ENCODE assay signal across 1 cellular context in the genomic region with DNA sequence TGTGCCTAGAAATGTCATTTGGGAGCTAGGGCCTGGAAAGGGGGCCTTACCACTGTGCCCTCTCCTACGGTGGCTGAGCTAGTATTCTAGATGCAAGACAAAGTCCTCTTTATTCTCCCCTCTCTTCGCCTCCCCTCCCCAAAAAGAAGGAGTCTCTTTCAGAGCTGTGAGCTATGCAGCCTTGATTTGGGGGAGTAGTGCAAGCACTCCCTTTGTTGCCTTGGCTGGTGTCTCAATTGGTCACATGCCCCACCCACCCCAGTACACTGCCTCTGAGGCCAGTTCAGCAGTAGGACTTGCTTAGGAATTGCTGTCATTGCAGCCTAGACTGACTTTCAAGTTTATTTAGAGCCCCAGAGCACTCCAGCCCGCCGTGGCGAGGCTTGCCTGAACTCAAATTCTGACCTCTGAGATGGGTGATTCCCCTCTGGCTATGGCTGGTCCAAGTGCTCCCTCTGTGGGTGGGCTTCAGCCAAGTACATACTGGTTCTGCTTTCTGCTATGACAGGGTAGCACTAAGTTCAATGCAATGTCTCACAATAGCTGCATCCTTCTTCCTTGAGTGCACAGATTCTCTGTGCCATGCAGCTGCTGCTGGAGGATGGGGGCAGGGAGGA.
TF ChIP-seq lines count a peak whose summit lies in the region.

No MANE protein-coding gene starts in this region.

TF ChIP-seq in GM12878, 131 proteins besides CTCF, POLR2A, EP300 and RAD21 (continued from another document and continues in another):
- TF ChIP-seq, protein P1, sequence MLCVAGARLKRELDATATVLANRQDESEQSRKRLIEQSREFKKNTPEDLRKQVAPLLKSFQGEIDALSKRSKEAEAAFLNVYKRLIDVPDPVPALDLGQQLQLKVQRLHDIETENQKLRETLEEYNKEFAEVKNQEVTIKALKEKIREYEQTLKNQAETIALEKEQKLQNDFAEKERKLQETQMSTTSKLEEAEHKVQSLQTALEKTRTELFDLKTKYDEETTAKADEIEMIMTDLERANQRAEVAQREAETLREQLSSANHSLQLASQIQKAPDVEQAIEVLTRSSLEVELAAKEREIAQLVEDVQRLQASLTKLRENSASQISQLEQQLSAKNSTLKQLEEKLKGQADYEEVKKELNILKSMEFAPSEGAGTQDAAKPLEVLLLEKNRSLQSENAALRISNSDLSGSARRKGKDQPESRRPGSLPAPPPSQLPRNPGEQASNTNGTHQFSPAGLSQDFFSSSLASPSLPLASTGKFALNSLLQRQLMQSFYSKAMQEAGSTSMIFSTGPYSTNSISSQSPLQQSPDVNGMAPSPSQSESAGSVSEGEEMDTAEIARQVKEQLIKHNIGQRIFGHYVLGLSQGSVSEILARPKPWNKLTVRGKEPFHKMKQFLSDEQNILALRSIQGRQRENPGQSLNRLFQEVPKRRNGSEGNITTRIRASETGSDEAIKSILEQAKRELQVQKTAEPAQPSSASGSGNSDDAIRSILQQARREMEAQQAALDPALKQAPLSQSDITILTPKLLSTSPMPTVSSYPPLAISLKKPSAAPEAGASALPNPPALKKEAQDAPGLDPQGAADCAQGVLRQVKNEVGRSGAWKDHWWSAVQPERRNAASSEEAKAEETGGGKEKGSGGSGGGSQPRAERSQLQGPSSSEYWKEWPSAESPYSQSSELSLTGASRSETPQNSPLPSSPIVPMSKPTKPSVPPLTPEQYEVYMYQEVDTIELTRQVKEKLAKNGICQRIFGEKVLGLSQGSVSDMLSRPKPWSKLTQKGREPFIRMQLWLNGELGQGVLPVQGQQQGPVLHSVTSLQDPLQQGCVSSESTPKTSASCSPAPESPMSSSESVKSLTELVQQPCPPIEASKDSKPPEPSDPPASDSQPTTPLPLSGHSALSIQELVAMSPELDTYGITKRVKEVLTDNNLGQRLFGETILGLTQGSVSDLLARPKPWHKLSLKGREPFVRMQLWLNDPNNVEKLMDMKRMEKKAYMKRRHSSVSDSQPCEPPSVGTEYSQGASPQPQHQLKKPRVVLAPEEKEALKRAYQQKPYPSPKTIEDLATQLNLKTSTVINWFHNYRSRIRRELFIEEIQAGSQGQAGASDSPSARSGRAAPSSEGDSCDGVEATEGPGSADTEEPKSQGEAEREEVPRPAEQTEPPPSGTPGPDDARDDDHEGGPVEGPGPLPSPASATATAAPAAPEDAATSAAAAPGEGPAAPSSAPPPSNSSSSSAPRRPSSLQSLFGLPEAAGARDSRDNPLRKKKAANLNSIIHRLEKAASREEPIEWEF (IDR thresholded peaks at IDR 0.05; ENCODE audit: insufficient replicate concordance, low read depth, low read length) = no peak
- TF ChIP-seq NR2F1 (conservative IDR thresholded peaks at IDR 0.05) = peak; percentile 94
- TF ChIP-seq CHD4 (IDR thresholded peaks at IDR 0.05) = no peak
- TF ChIP-seq, protein P2, sequence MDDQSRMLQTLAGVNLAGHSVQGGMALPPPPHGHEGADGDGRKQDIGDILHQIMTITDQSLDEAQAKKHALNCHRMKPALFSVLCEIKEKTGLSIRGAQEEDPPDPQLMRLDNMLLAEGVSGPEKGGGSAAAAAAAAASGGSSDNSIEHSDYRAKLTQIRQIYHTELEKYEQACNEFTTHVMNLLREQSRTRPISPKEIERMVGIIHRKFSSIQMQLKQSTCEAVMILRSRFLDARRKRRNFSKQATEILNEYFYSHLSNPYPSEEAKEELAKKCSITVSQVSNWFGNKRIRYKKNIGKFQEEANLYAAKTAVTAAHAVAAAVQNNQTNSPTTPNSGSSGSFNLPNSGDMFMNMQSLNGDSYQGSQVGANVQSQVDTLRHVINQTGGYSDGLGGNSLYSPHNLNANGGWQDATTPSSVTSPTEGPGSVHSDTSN (IDR thresholded peaks at IDR 0.05; ENCODE audit: insufficient replicate concordance, low read depth, low read length) = no peak
- TF ChIP-seq SMARCA5 (IDR thresholded peaks at IDR 0.05) = peak; percentile 71; the same call in 1 of the 2 replicates
- TF ChIP-seq POLR2AphosphoS5 (IDR thresholded peaks at IDR 0.05; ENCODE audit: low read length) = no peak
- no peak for TF ChIP-seq CEBPB (IDR thresholded peaks at IDR 0.05; ENCODE audit: borderline replicate concordance in 1 of 2, low read depth in 2 of 2, low read length in 2 of 2)
- peak; percentile 27 for TF ChIP-seq KLF5 (IDR thresholded peaks at IDR 0.05; ENCODE audit: partially characterized antibody)
- TF ChIP-seq, protein P3, sequence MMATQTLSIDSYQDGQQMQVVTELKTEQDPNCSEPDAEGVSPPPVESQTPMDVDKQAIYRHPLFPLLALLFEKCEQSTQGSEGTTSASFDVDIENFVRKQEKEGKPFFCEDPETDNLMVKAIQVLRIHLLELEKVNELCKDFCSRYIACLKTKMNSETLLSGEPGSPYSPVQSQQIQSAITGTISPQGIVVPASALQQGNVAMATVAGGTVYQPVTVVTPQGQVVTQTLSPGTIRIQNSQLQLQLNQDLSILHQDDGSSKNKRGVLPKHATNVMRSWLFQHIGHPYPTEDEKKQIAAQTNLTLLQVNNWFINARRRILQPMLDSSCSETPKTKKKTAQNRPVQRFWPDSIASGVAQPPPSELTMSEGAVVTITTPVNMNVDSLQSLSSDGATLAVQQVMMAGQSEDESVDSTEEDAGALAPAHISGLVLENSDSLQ (IDR thresholded peaks at IDR 0.05) = no peak
- TF ChIP-seq, protein P4, sequence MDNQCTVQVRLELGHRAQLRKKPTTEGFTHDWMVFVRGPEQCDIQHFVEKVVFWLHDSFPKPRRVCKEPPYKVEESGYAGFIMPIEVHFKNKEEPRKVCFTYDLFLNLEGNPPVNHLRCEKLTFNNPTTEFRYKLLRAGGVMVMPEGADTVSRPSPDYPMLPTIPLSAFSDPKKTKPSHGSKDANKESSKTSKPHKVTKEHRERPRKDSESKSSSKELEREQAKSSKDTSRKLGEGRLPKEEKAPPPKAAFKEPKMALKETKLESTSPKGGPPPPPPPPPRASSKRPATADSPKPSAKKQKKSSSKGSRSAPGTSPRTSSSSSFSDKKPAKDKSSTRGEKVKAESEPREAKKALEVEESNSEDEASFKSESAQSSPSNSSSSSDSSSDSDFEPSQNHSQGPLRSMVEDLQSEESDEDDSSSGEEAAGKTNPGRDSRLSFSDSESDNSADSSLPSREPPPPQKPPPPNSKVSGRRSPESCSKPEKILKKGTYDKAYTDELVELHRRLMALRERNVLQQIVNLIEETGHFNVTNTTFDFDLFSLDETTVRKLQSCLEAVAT (IDR thresholded peaks at IDR 0.05) = 0 out of 2 replicates have a peak, but pooled peaks have one; percentile 41
- TF ChIP-seq STAT3 (IDR thresholded peaks at IDR 0.05; ENCODE audit: low read depth, low read length) = no peak
- TF ChIP-seq RFX5 (IDR thresholded peaks at IDR 0.05; ENCODE audit: low read depth, low read length) = no peak
- no peak for TF ChIP-seq BCL11A (IDR thresholded peaks at IDR 0.05; ENCODE audit: low read depth, low read length)
- TF ChIP-seq SREBF1 (IDR thresholded peaks at IDR 0.05; ENCODE audit: low read length) = no peak
- TF ChIP-seq FOXM1 (IDR thresholded peaks at IDR 0.05; ENCODE audit: low read depth, low read length) = no peak
- no peak for TF ChIP-seq TBL1XR1 (IDR thresholded peaks at IDR 0.05; ENCODE audit: low read depth, low read length)
- 0 out of 2 replicates have a peak, but pooled peaks have one; percentile 28 for TF ChIP-seq IRF4 (IDR thresholded peaks at IDR 0.05; ENCODE audit: low read depth, low read length)
- TF ChIP-seq, protein P5, sequence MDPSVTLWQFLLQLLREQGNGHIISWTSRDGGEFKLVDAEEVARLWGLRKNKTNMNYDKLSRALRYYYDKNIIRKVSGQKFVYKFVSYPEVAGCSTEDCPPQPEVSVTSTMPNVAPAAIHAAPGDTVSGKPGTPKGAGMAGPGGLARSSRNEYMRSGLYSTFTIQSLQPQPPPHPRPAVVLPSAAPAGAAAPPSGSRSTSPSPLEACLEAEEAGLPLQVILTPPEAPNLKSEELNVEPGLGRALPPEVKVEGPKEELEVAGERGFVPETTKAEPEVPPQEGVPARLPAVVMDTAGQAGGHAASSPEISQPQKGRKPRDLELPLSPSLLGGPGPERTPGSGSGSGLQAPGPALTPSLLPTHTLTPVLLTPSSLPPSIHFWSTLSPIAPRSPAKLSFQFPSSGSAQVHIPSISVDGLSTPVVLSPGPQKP (IDR thresholded peaks at IDR 0.05; ENCODE audit: low read depth, low read length) = no peak
- TF ChIP-seq, protein P6, sequence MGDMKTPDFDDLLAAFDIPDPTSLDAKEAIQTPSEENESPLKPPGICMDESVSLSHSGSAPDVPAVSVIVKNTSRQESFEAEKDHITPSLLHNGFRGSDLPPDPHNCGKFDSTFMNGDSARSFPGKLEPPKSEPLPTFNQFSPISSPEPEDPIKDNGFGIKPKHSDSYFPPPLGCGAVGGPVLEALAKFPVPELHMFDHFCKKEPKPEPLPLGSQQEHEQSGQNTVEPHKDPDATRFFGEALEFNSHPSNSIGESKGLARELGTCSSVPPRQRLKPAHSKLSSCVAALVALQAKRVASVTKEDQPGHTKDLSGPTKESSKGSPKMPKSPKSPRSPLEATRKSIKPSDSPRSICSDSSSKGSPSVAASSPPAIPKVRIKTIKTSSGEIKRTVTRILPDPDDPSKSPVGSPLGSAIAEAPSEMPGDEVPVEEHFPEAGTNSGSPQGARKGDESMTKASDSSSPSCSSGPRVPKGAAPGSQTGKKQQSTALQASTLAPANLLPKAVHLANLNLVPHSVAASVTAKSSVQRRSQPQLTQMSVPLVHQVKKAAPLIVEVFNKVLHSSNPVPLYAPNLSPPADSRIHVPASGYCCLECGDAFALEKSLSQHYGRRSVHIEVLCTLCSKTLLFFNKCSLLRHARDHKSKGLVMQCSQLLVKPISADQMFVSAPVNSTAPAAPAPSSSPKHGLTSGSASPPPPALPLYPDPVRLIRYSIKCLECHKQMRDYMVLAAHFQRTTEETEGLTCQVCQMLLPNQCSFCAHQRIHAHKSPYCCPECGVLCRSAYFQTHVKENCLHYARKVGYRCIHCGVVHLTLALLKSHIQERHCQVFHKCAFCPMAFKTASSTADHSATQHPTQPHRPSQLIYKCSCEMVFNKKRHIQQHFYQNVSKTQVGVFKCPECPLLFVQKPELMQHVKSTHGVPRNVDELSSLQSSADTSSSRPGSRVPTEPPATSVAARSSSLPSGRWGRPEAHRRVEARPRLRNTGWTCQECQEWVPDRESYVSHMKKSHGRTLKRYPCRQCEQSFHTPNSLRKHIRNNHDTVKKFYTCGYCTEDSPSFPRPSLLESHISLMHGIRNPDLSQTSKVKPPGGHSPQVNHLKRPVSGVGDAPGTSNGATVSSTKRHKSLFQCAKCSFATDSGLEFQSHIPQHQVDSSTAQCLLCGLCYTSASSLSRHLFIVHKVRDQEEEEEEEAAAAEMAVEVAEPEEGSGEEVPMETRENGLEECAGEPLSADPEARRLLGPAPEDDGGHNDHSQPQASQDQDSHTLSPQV (IDR thresholded peaks at IDR 0.05) = no peak
- TF ChIP-seq POU2F2 (IDR thresholded peaks at IDR 0.05; ENCODE audit: borderline replicate concordance, low read depth, low read length) = no peak
- no peak for TF ChIP-seq SUZ12 (IDR thresholded peaks at IDR 0.05; ENCODE audit: unreplicated experiment)
- peak; percentile 72; the same call in 1 of the 2 replicates for TF ChIP-seq CBX5 (IDR thresholded peaks at IDR 0.05; ENCODE audit: low read depth)
- TF ChIP-seq ZNF384 (IDR thresholded peaks at IDR 0.05; ENCODE audit: borderline replicate concordance, low read depth, low read length) = no peak
- peak; percentile 36; the same call in 1 of the 2 replicates for TF ChIP-seq RUNX3 (IDR thresholded peaks at IDR 0.05; ENCODE audit: low read length)
- TF ChIP-seq SMAD5 (IDR thresholded peaks at IDR 0.05; ENCODE audit: low read depth) = no peak
- no peak for TF ChIP-seq CHD2 (IDR thresholded peaks at IDR 0.05; ENCODE audit: borderline replicate concordance, low read depth, low read length)
- TF ChIP-seq KAT2A (conservative IDR thresholded peaks at IDR 0.05; ENCODE audit: control insufficient read depth, low read depth, low read length) = no peak
- TF ChIP-seq, protein P7, sequence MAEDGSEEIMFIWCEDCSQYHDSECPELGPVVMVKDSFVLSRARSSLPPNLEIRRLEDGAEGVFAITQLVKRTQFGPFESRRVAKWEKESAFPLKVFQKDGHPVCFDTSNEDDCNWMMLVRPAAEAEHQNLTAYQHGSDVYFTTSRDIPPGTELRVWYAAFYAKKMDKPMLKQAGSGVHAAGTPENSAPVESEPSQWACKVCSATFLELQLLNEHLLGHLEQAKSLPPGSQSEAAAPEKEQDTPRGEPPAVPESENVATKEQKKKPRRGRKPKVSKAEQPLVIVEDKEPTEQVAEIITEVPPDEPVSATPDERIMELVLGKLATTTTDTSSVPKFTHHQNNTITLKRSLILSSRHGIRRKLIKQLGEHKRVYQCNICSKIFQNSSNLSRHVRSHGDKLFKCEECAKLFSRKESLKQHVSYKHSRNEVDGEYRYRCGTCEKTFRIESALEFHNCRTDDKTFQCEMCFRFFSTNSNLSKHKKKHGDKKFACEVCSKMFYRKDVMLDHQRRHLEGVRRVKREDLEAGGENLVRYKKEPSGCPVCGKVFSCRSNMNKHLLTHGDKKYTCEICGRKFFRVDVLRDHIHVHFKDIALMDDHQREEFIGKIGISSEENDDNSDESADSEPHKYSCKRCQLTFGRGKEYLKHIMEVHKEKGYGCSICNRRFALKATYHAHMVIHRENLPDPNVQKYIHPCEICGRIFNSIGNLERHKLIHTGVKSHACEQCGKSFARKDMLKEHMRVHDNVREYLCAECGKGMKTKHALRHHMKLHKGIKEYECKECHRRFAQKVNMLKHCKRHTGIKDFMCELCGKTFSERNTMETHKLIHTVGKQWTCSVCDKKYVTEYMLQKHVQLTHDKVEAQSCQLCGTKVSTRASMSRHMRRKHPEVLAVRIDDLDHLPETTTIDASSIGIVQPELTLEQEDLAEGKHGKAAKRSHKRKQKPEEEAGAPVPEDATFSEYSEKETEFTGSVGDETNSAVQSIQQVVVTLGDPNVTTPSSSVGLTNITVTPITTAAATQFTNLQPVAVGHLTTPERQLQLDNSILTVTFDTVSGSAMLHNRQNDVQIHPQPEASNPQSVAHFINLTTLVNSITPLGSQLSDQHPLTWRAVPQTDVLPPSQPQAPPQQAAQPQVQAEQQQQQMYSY (CRISPR knock-in tag; IDR thresholded peaks at IDR 0.05) = no peak
- TF ChIP-seq SMC3 (IDR thresholded peaks at IDR 0.05; ENCODE audit: borderline replicate concordance, low read length) = peak; percentile 86
- no peak for TF ChIP-seq IKZF2 (IDR thresholded peaks at IDR 0.05)
- no peak for TF ChIP-seq ZNF207 (IDR thresholded peaks at IDR 0.05; ENCODE audit: borderline replicate concordance)
- TF ChIP-seq EZH2 (IDR thresholded peaks at IDR 0.05; ENCODE audit: borderline replicate concordance, control insufficient read depth, low read depth, low read length) = no peak
- no peak for TF ChIP-seq NFIC (IDR thresholded peaks at IDR 0.05; ENCODE audit: low read depth, low read length)
- TF ChIP-seq BACH1 (IDR thresholded peaks at IDR 0.05; ENCODE audit: borderline replicate concordance) = no peak
- no peak for TF ChIP-seq NFXL1 (IDR thresholded peaks at IDR 0.05; ENCODE audit: borderline replicate concordance)
- 0 out of 4 replicates have a peak, but pooled peaks of 1 of the 2 experiments have one; percentile 27 for TF ChIP-seq BHLHE40 (IDR thresholded peaks at IDR 0.05; ENCODE audit: borderline replicate concordance in 1 of 2, low read depth in 2 of 2, low read length in 1 of 2)
- 0 out of 2 replicates have a peak, but pooled peaks have one; percentile 5 for TF ChIP-seq SPI1 (IDR thresholded peaks at IDR 0.05; ENCODE audit: borderline replicate concordance, insufficient read depth, low read depth, low read length)
- TF ChIP-seq ETV6 (conservative IDR thresholded peaks at IDR 0.05 in 1 of 2, IDR thresholded peaks at IDR 0.05 in 1 of 2; ENCODE audit: borderline replicate concordance in 1 of 2, low read depth in 1 of 2) = no peak
- TF ChIP-seq KDM1A (IDR thresholded peaks at IDR 0.05; ENCODE audit: borderline replicate concordance) = no peak
